In genomic region chr5:139399501-139400121, GRCh38 we compare ENCODE assay signal across 17 cellular contexts. TPM values are rescaled to one million over a fixed set of nuclear protein-coding genes. Genes with fewer than 3 reads are reported as not detected.
DNase-seq lines count a peak whose midpoint lies in the region; ATAC-seq and FAIRE-seq lines count a peak whose summit lies in the region.
"Had no signal": no experiment of that assay in that cellular context is flagged by ENCODE, and none has a peak within 500 bp of the region (broad histone marks: within the 10 kb centered on the region; RNA-seq: fewer than 3 reads in every experiment).

No MANE protein-coding gene starts in this region.

- H3K9ac ChIP-seq in BLaER1, result no peak overlapping the region

- peak; percentile 30 for ATAC-seq in GM18520 (IDR thresholded peaks at IDR 0.05; ENCODE audit: unreplicated experiment)
- ATAC-seq in HG02571 (IDR thresholded peaks at IDR 0.05; ENCODE audit: unreplicated experiment), result peak; percentile 32
- no peak for ATAC-seq in activated CD8-positive, alpha-beta T cell treated with anti-CD3 and anti-CD28 coated beads, Interleukin-2, amount 10 ng/mL, durations not matched to agents 7 days and 5 days

- H3K27ac ChIP-seq in BLaER1 (no peak overlapping the region), small intestine (ENCODE audit: low read depth in 1 of 2, low read length in 1 of 2) (no peak overlapping the region)
- H3K27ac ChIP-seq: coronary artery had no signal

- 76 to 84% (median 78%) methylated on average over 6 of the region's 6 CpGs for WGBS in small intestine, 3 donors

- H3K27me3 Mint-ChIP-seq in activated CD8-positive, alpha-beta T cell treated with anti-CD3 and anti-CD28 coated beads, Interleukin-2, amount 10 ng/mL, durations not matched to agents 7 days and 5 days (ENCODE audit: low read depth), result no peaks in the 10 kb centered on the region

- H3K27ac Mint-ChIP-seq in activated CD8-positive, alpha-beta T cell treated with anti-CD3 and anti-CD28 coated beads, Interleukin-2, amount 10 ng/mL, durations not matched to agents 7 days and 5 days, result peak overlapping the region; percentile 2

- H3K4me3 ChIP-seq in BLaER1, result no peak overlapping the region
- H3K4me3 ChIP-seq in small intestine (ENCODE audit: low read depth in 1 of 2, low read length in 2 of 2), result no peak overlapping the region
- H3K4me3 ChIP-seq: coronary artery had no signal

- peaks cover 68% of the 10 kb centered on the region for H3K4me1 ChIP-seq in BLaER1
- H3K4me1 ChIP-seq in small intestine (ENCODE audit: control insufficient read depth in 2 of 2, insufficient read depth in 1 of 2, low read depth in 1 of 2, low read length in 1 of 2), result peaks cover 0 to 6% of the 10 kb centered on the region in 2 donors

- H3K36me3 ChIP-seq in BLaER1 (peaks cover 35% of the 10 kb centered on the region), small intestine (ENCODE audit: control insufficient read depth in 2 of 2, insufficient read depth in 2 of 2, low read length in 2 of 2) (no peaks in the 10 kb centered on the region)

- H3K4me3 Mint-ChIP-seq in activated CD8-positive, alpha-beta T cell treated with anti-CD3 and anti-CD28 coated beads, Interleukin-2, amount 10 ng/mL, durations not matched to agents 7 days and 5 days, result no peak overlapping the region

- H3K9me3 Mint-ChIP-seq in activated CD8-positive, alpha-beta T cell treated with anti-CD3 and anti-CD28 coated beads, Interleukin-2, amount 10 ng/mL, durations not matched to agents 7 days and 5 days (ENCODE audit: insufficient read depth), result no peaks in the 10 kb centered on the region

- FAIRE-seq in small intestine (lab: Jason Lieb, UNC), result no peak
- FAIRE-seq: H1, keratinocyte had no signal

- peak overlapping the region; percentile 8; the same call in 1 of the 2 replicates for H3K4me2 ChIP-seq in BLaER1

- H4K20me1 ChIP-seq in BLaER1, result peaks cover 26% of the 10 kb centered on the region

- H3K4me1 Mint-ChIP-seq in activated CD8-positive, alpha-beta T cell treated with anti-CD3 and anti-CD28 coated beads, Interleukin-2, amount 10 ng/mL, durations not matched to agents 7 days and 5 days (ENCODE audit: low read depth), result peaks cover 57% of the 10 kb centered on the region

- DNase-seq in activated CD8-positive, alpha-beta T cell treated with anti-CD3 and anti-CD28 coated beads, Interleukin-2, amount 10 ng/mL, durations not matched to agents 7 days and 5 days, result no peak
- DNase-seq in small intestine (no peak), dermis blood vessel endothelial cell (no peak), NCI-H82 treated with DMSO at 0.1 percent for 48 hours (lab: John Stamatoyannopoulos, UW; ENCODE audit: unreplicated experiment) (no peak)
- no peak for DNase-seq in activated effector memory CD4-positive, alpha-beta T cell treated with anti-CD3 and anti-CD28 coated beads, Interleukin-2, amount 50 U/mL, for 16 hours
- DNase-seq: anterior cingulate cortex, head of caudate nucleus, midbrain, NCI-H187 treated with DMSO at 0.1 percent for 48 hours, NCI-H526 treated with DMSO at 0.1 percent for 48 hours had no signal

- POLR2A ChIA-PET in activated CD8-positive, alpha-beta T cell treated with anti-CD3 and anti-CD28 coated beads, Interleukin-2, amount 10 ng/mL, durations not matched to agents 7 days and 5 days (lab: Charles Lee), result no interaction called here

- H3K27me3 ChIP-seq in BLaER1 (no peaks in the 10 kb centered on the region), small intestine (ENCODE audit: control insufficient read depth in 2 of 2, insufficient read depth in 2 of 2, low read length in 2 of 2) (no peaks in the 10 kb centered on the region)

- CTCF ChIA-PET in activated CD8-positive, alpha-beta T cell treated with anti-CD3 and anti-CD28 coated beads, Interleukin-2, amount 10 ng/mL, durations not matched to agents 7 days and 5 days (lab: Charles Lee), result no interaction called here

- H3K36me3 Mint-ChIP-seq in activated CD8-positive, alpha-beta T cell treated with anti-CD3 and anti-CD28 coated beads, Interleukin-2, amount 10 ng/mL, durations not matched to agents 7 days and 5 days (ENCODE audit: low read depth), result peaks cover 20% of the 10 kb centered on the region

- no peaks in the 10 kb centered on the region for H3K9me3 ChIP-seq in BLaER1
- no peaks in the 10 kb centered on the region for H3K9me3 ChIP-seq in small intestine (ENCODE audit: control insufficient read depth, low read depth)

RNA-seq across cellular contexts. Expression of gene SPATA24, which starts 4.3 kb away (rescaled TPM):
- total RNA-seq in activated CD8-positive, alpha-beta T cell treated with anti-CD3 and anti-CD28 coated beads, Interleukin-2, amount 10 ng/mL, durations not matched to agents 7 days and 5 days, result 1 to 10 TPM; 3.8 to 4.0 TPM
- polyA plus RNA-seq in small intestine, result 10 to 100 TPM in 2 of 3 donors, 1 to 10 TPM in 1; 7.2 to 15.1 (median 14.1) TPM
- total RNA-seq in dermis blood vessel endothelial cell, result 8.0 and 10.0 TPM in 2 replicates

RNA-seq across cellular contexts. Expression of gene PROB1, which starts 4.7 kb away (rescaled TPM):
- 1 to 10 TPM; 5.2 to 6.2 TPM for total RNA-seq in activated CD8-positive, alpha-beta T cell treated with anti-CD3 and anti-CD28 coated beads, Interleukin-2, amount 10 ng/mL, durations not matched to agents 7 days and 5 days
- 1 to 10 TPM in 1 of 3 donors, under 1 TPM in 2; 0.45 to 1.0 (median 0.54) TPM for polyA plus RNA-seq in small intestine
- total RNA-seq in dermis blood vessel endothelial cell, result 6.1 and 9.2 TPM in 2 replicates

RNA-seq across cellular contexts. Expression of gene MZB1, which starts 9.9 kb away (rescaled TPM):
- 10 to 100 TPM; 19.0 to 19.9 TPM for total RNA-seq in activated CD8-positive, alpha-beta T cell treated with anti-CD3 and anti-CD28 coated beads, Interleukin-2, amount 10 ng/mL, durations not matched to agents 7 days and 5 days
- polyA plus RNA-seq in small intestine, result 10 to 100 TPM in 2 of 3 donors, 1 to 10 TPM in 1; 2.7 to 58.9 (median 13.9) TPM
- total RNA-seq in dermis blood vessel endothelial cell, result 0.14 TPM in 1 of 2 replicates, not detected in the other
- total RNA-seq: osteoblast had no signal
- polyA plus RNA-seq: keratinocyte had no signal

RNA-seq across cellular contexts. Expression of gene SLC23A1, which starts 16.5 kb away (rescaled TPM):
- total RNA-seq in activated CD8-positive, alpha-beta T cell treated with anti-CD3 and anti-CD28 coated beads, Interleukin-2, amount 10 ng/mL, durations not matched to agents 7 days and 5 days, result 1 to 10 TPM; 1.2 to 1.5 TPM
- 10 to 100 TPM in 2 of 3 donors, 1 to 10 TPM in 1; 7.1 to 13.0 (median 11.9) TPM for polyA plus RNA-seq in small intestine
- not detected in 2 replicates for total RNA-seq in dermis blood vessel endothelial cell
- total RNA-seq: H1, osteoblast had no signal
- polyA plus RNA-seq: H1, keratinocyte had no signal

RNA-seq across cellular contexts. Expression of gene DNAJC18, which starts 39.7 kb away (rescaled TPM):
- 1 to 10 TPM; 3.7 to 5.4 TPM for total RNA-seq in activated CD8-positive, alpha-beta T cell treated with anti-CD3 and anti-CD28 coated beads, Interleukin-2, amount 10 ng/mL, durations not matched to agents 7 days and 5 days
- 1 to 10 TPM in 2 of 3 donors, under 1 TPM in 1; 0.67 to 3.8 (median 2.7) TPM for polyA plus RNA-seq in small intestine
- total RNA-seq in dermis blood vessel endothelial cell, result 8.6 and 9.0 TPM in 2 replicates

Comparison
In these comparisons a context has a peak if more than half of its experiments do, and no peak if none do; other contexts are left out.
1. RNA of gene MZB1, which starts 9.9 kb away (total RNA-seq): 19.0 to 19.9 TPM in activated CD8-positive, alpha-beta T cell treated with anti-CD3 and anti-CD28 coated beads, Interleukin-2, amount 10 ng/mL, durations not matched to agents 7 days and 5 days; 0.14 TPM in dermis blood vessel endothelial cell; every median in the first group is over 10 times any median in the second.